Comparison of ENCODE assay signal across 8 cellular contexts in genomic region chr16:14529010-14529669, GRCh38.
DNase-seq lines count a peak whose midpoint lies in the region; ATAC-seq and TF ChIP-seq lines count a peak whose summit lies in the region.

No MANE protein-coding gene starts in this region.

- H2AFZ ChIP-seq in SK-N-SH (ENCODE audit: low read depth): no peak overlapping the region

- no peaks in the 10 kb centered on the region for H3K36me3 ChIP-seq in SK-N-SH (replicated peaks in 1 of 2; ENCODE audit: control insufficient read depth in 1 of 2, insufficient read depth in 2 of 2, low read length in 1 of 2)
- no peaks in the 10 kb centered on the region for H3K36me3 ChIP-seq in right atrium auricular region

- no peak overlapping the region for H3K9ac ChIP-seq in SK-N-SH

- ATAC-seq in GM21381 (IDR thresholded peaks at IDR 0.05; ENCODE audit: unreplicated experiment): no peak
- ATAC-seq in HG03521 (IDR thresholded peaks at IDR 0.05; ENCODE audit: unreplicated experiment): no peak

- no peak for TF ChIP-seq EP300 in SK-N-SH (IDR thresholded peaks at IDR 0.05; ENCODE audit: borderline replicate concordance in 1 of 2, low read depth in 1 of 2, low read length in 1 of 2)

- H4K20me1 ChIP-seq in SK-N-SH (ENCODE audit: insufficient read depth): no peaks in the 10 kb centered on the region

- CTCF ChIA-PET in SK-N-SH (lab: Yijun Ruan, JAX): interaction anchor here (0.5 to 5.2 kb wide), 30 partner anchors 10 to 609 kb away, joined by 3 to 37 read pairs (median 4); partner anchors contain the start of gene ERCC4

- 30% methylated on average over 11 of the region's 11 CpGs for WGBS in SK-N-SH (ENCODE audit: low lambda C conversion rate)

- peak; percentile 62 for DNase-seq in NCI-H1092 treated with DMSO at 0.1 percent for 48 hours (lab: John Stamatoyannopoulos, UW)
- peak; percentile 61 for DNase-seq in SK-N-SH
- peak in 54 of 58 donors; percentile 6 to 84 (median 42) for DNase-seq in anterior cingulate cortex (lab: John Stamatoyannopoulos, UW)
- peak; percentile 82 for DNase-seq in right atrium auricular region (ENCODE audit: low spot score)
- DNase-seq in renal cortical epithelial cell (ENCODE audit: low read depth): peak; percentile 90

- peak overlapping the region in 1 of 2 experiments; percentile 50; a peak in 1 of 4 replicates for H3K27ac ChIP-seq in SK-N-SH (ENCODE audit: low read depth in 2 of 2, low read length in 1 of 2)
- peak overlapping the region in 1 of 2 donors; percentile 2 for H3K27ac ChIP-seq in right atrium auricular region

- TF ChIP-seq CTCF in GM12875 (IDR thresholded peaks at IDR 0.05; ENCODE audit: borderline replicate concordance, insufficient read depth, low read depth, low read length) (peak; percentile 56; the same call in 1 of the 2 replicates), SK-N-SH (IDR thresholded peaks at IDR 0.05) (peak; percentile 86), right atrium auricular region (IDR thresholded peaks at IDR 0.05) (peak; percentile 62 to 79)

- H3K4me3 ChIP-seq in GM12875 (ENCODE audit: low read depth, low read length) (no peak overlapping the region), SK-N-SH (ENCODE audit: low read depth in 2 of 2, low read length in 1 of 2) (no peak overlapping the region; a peak in 1 of 4 replicates), right atrium auricular region (peak overlapping the region in 1 of 2 donors; percentile 25)

- H3K4me1 ChIP-seq in SK-N-SH (ENCODE audit: control insufficient read depth in 1 of 2, insufficient read depth in 2 of 2, low read depth in 1 of 2, low read length in 1 of 2) (peaks cover 2 to 6% of the 10 kb centered on the region in 2 experiments; a peak in 3 of 4 replicates), right atrium auricular region (peaks cover 0 to 21% of the 10 kb centered on the region in 2 donors)

- no peaks in the 10 kb centered on the region for H3K79me2 ChIP-seq in SK-N-SH (ENCODE audit: insufficient read depth)

- no peaks in the 10 kb centered on the region for H3K9me2 ChIP-seq in SK-N-SH

- POLR2A ChIA-PET in SK-N-SH (lab: Yijun Ruan, JAX): no interaction called here

- peak overlapping the region; percentile 72; the same call in 1 of the 2 replicates for H3K4me2 ChIP-seq in SK-N-SH

- no peaks in the 10 kb centered on the region for H3F3A ChIP-seq in SK-N-SH (replicated peaks; ENCODE audit: insufficient read depth)

- H3K9me3 ChIP-seq in SK-N-SH (no peaks in the 10 kb centered on the region), right atrium auricular region (no peaks in the 10 kb centered on the region)

- peak; percentile 99 for TF ChIP-seq RAD21 in SK-N-SH (IDR thresholded peaks at IDR 0.05; ENCODE audit: low read length)

- no peaks in the 10 kb centered on the region for H3K27me3 ChIP-seq in SK-N-SH (ENCODE audit: insufficient read depth)
- H3K27me3 ChIP-seq in right atrium auricular region: no peaks in the 10 kb centered on the region

TF ChIP-seq in SK-N-SH, 30 proteins besides CTCF, POLR2A, EP300 and RAD21:
- TF ChIP-seq NFIC (IDR thresholded peaks at IDR 0.05; ENCODE audit: borderline replicate concordance) (peak; percentile 58; the same call in 1 of the 2 replicates), CHD2 (IDR thresholded peaks at IDR 0.05; ENCODE audit: low read length, partially characterized antibody) (no peak), SIN3A (IDR thresholded peaks at IDR 0.05; ENCODE audit: borderline replicate concordance, low read depth, low read length) (0 out of 2 replicates have a peak, but pooled peaks have one; percentile 38), MXI1 (IDR thresholded peaks at IDR 0.05; ENCODE audit: low read depth, low read length) (peak; percentile 29; the same call in 1 of the 2 replicates), SMC3 (IDR thresholded peaks at IDR 0.05; ENCODE audit: low read depth, low read length) (peak; percentile 95), FOSL2 (IDR thresholded peaks at IDR 0.05; ENCODE audit: borderline replicate concordance, low read depth) (no peak)
